Comparison of ENCODE assay signal across 23 cellular contexts in genomic region chr6:96762599-96762998, GRCh38.
"Had no signal": no experiment of that assay in that cellular context is flagged by ENCODE, and none has a peak within 500 bp of the region (broad histone marks: within the 10 kb centered on the region; RNA-seq: fewer than 3 reads in every experiment).

No MANE protein-coding gene starts in this region.

- H3K4me2 ChIP-seq: hepatocyte had no signal

- H3K27me3 ChIP-seq: hepatocyte, pancreas, sigmoid colon, tibial nerve, vagina had no signal

- H3K36me3 ChIP-seq: heart right ventricle, left ventricle myocardium inferior, pancreas, prostate gland, sigmoid colon, spleen, tibial nerve, vagina had no signal

- FAIRE-seq: pancreas, small intestine had no signal

- H3K4me3 ChIP-seq: heart right ventricle, hepatocyte, left ventricle myocardium inferior, lung, pancreas, prostate gland, sigmoid colon, spleen, tibial nerve, vagina had no signal

- H3K36me3 Mint-ChIP-seq: mesothelial cell of epicardium; naive B cell; stimulated activated naive B cell treated with anti-CD40 and anti-IgM and Interleukin-4, amounts not matched to agents 10 μg/mL and 1 μg/mL and 100 μg/mL, for 72 hours; type B pancreatic cell had no signal

- H3K9me3 Mint-ChIP-seq: mesothelial cell of epicardium; nephron; neural crest cell; stimulated activated naive B cell treated with anti-CD40 and anti-IgM and Interleukin-4, amounts not matched to agents 10 μg/mL and 1 μg/mL and 100 μg/mL, for 72 hours; stimulated activated naive CD8-positive, alpha-beta T cell treated with anti-CD3 and anti-CD28 coated beads, Interleukin-15, Interleukin-2, amounts not matched to agents 100 ng/mL and 50 ng/mL, for 24 hours; type B pancreatic cell had no signal

- H3K4me1 ChIP-seq: heart right ventricle, left ventricle myocardium inferior, pancreas, prostate gland, sigmoid colon, spleen, tibial nerve, vagina had no signal

- ATAC-seq: heart right ventricle; pancreas; stimulated activated naive B cell treated with anti-CD40 and anti-IgM and Interleukin-4, amounts not matched to agents 10 μg/mL and 1 μg/mL and 100 μg/mL, for 72 hours had no signal

- H3K27ac ChIP-seq: heart right ventricle, hepatocyte, left ventricle myocardium inferior, pancreas, prostate gland, sigmoid colon, spleen, tibial nerve, vagina had no signal

- H3K79me2 ChIP-seq: hepatocyte had no signal

- H2AFZ ChIP-seq: hepatocyte had no signal

- H3K27me3 Mint-ChIP-seq: type B pancreatic cell had no signal

- DNase-seq: heart right ventricle; islet precursor cell; left ventricle myocardium inferior; mesendoderm; naive B cell; retina; sigmoid colon; small intestine; spleen; stimulated activated CD4-positive, alpha-beta T cell treated with anti-CD3 and anti-CD28 coated beads, Interleukin-4, amount 100 ng/mL, for 24 hours; stimulated activated naive B cell treated with anti-CD40 and anti-IgM and Interleukin-4, amounts not matched to agents 10 μg/mL and 1 μg/mL and 100 μg/mL, for 72 hours; substantia nigra had no signal

- H3K27ac Mint-ChIP-seq: mesothelial cell of epicardium; naive B cell; nephron; stimulated activated naive B cell treated with anti-CD40 and anti-IgM and Interleukin-4, amounts not matched to agents 10 μg/mL and 1 μg/mL and 100 μg/mL, for 72 hours; stimulated activated naive CD8-positive, alpha-beta T cell treated with anti-CD3 and anti-CD28 coated beads, Interleukin-15, Interleukin-2, amounts not matched to agents 100 ng/mL and 50 ng/mL, for 24 hours; type B pancreatic cell had no signal

- H3K9me3 ChIP-seq: heart right ventricle, left ventricle myocardium inferior, pancreas, prostate gland, sigmoid colon, spleen, tibial nerve, vagina had no signal

- H3K4me1 Mint-ChIP-seq: naive B cell; nephron; neural crest cell; stimulated activated naive B cell treated with anti-CD40 and anti-IgM and Interleukin-4, amounts not matched to agents 10 μg/mL and 1 μg/mL and 100 μg/mL, for 72 hours had no signal

- H3K4me3 Mint-ChIP-seq: mesothelial cell of epicardium; naive B cell; nephron; neural crest cell; stimulated activated naive B cell treated with anti-CD40 and anti-IgM and Interleukin-4, amounts not matched to agents 10 μg/mL and 1 μg/mL and 100 μg/mL, for 72 hours; stimulated activated naive CD8-positive, alpha-beta T cell treated with anti-CD3 and anti-CD28 coated beads, Interleukin-15, Interleukin-2, amounts not matched to agents 100 ng/mL and 50 ng/mL, for 24 hours; type B pancreatic cell had no signal
